Comparison of ENCODE assay signal across 21 cellular contexts in genomic region chr11:2647167-2647566, GRCh38.
"Had no signal": no experiment of that assay in that cellular context is flagged by ENCODE, and none has a peak within 500 bp of the region (broad histone marks: within the 10 kb centered on the region; RNA-seq: fewer than 3 reads in every experiment).

No MANE protein-coding gene starts in this region.

- H3K4me2 ChIP-seq: KMS-11, SK-N-SH had no signal

- H3K9ac ChIP-seq: KMS-11, SK-N-SH had no signal

- H3K9me2 ChIP-seq: SK-N-SH had no signal

- ATAC-seq: Panc1, PC-3 had no signal

- DNase-seq: IMR-90, Kasumi-1, MM.1S, NCI-H1092 treated with DMSO at 0.1 percent for 48 hours, NCI-H1436, NCI-H187, NCI-H2029, NCI-H2081 treated with DMSO at 0.1 percent for 48 hours, NCI-H2171, NCI-H226, NCI-H446, NCI-H510A, NCI-H524 treated with DMSO at 0.1 percent for 48 hours, NCI-H69, NCI-H774, PC-3, SHP77, SK-N-SH had no signal

- H3K27ac ChIP-seq: KMS-11, RWPE1 had no signal
